Comparison of ENCODE assay signal across 1 cellular context in the genomic region with DNA sequence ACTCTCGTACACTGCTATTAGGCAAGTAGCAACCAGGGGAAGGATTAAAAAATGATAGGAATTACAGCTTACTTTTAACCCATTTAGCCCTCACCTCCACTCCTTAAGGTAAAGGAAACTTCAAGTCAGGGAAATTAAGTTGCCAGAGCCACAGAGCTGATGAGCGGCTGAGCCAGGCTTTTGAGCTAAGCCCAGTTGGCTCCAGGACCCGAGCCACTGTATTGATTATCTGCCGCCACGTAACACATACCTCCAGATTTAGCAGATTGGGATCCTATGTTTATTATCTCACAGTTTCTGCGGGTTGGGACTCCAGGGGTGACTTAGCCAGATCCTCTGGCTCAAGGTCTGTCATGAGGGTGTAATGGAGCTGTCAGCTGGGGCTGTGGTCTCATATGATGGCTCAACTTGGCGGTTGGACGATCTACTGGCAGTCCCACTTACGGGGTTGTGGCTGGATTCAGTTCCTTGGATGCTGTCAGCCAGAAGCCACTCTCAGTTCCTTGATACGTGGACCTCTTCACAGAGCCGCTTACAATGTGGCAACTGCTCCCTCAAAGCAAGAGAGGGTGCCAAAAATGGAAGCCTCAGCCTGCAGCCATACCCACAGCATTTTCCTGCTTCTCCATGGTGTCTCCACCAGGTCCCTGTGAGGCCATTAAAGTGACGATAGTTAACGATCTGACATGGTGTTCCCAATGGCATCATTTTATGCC.
TF ChIP-seq lines count a peak whose summit lies in the region.

No MANE protein-coding gene starts in this region.

TF ChIP-seq in HepG2, 621 proteins besides CTCF, POLR2A, EP300 and RAD21 (continues in another document):
- TF ChIP-seq ZNF782 (CRISPR knock-in tag; IDR thresholded peaks at IDR 0.05; ENCODE audit: borderline replicate concordance) (no peak), ATF7-NPFF (CRISPR knock-in tag; IDR thresholded peaks at IDR 0.05; ENCODE audit: low read depth) (no peak), FOXJ3 (CRISPR knock-in tag; IDR thresholded peaks at IDR 0.05; ENCODE audit: borderline replicate concordance) (no peak), EED (CRISPR knock-in tag; IDR thresholded peaks at IDR 0.05) (no peak), ZNF256 (CRISPR knock-in tag; conservative IDR thresholded peaks at IDR 0.05) (no peak), KDM5B (CRISPR knock-in tag; IDR thresholded peaks at IDR 0.05; ENCODE audit: borderline replicate concordance) (0 out of 2 replicates have a peak, but pooled peaks have one; percentile 58), MEIS2 (CRISPR knock-in tag; IDR thresholded peaks at IDR 0.05) (no peak), NKX3-1 (CRISPR knock-in tag; IDR thresholded peaks at IDR 0.05) (no peak), KDM4B (CRISPR knock-in tag; IDR thresholded peaks at IDR 0.05) (no peak), ZNF24 (IDR thresholded peaks at IDR 0.05) (no peak), ZNF614 (CRISPR knock-in tag; IDR thresholded peaks at IDR 0.05; ENCODE audit: borderline replicate concordance) (no peak), ARHGAP35 (CRISPR knock-in tag; IDR thresholded peaks at IDR 0.05; ENCODE audit: borderline replicate concordance) (no peak), CCDC6 (CRISPR knock-in tag; IDR thresholded peaks at IDR 0.05) (no peak), ZBTB42 (CRISPR knock-in tag; IDR thresholded peaks at IDR 0.05) (no peak), MIXL1 (CRISPR knock-in tag; IDR thresholded peaks at IDR 0.05) (no peak), ISL2 (CRISPR knock-in tag; IDR thresholded peaks at IDR 0.05) (no peak), ZNF563 (CRISPR knock-in tag; IDR thresholded peaks at IDR 0.05) (0 out of 2 replicates have a peak, but pooled peaks have one; percentile 16), ZNF552 (CRISPR knock-in tag; IDR thresholded peaks at IDR 0.05; ENCODE audit: borderline replicate concordance) (no peak), CHD2 (IDR thresholded peaks at IDR 0.05; ENCODE audit: low read depth, low read length) (no peak), SP1 (IDR thresholded peaks at IDR 0.05) (no peak), SP1 (CRISPR knock-in tag; IDR thresholded peaks at IDR 0.05) (no peak; the same call in 1 of the 2 replicates), EZH2 (conservative IDR thresholded peaks at IDR 0.05; ENCODE audit: low read depth, low read length) (no peak), KDM2A (CRISPR knock-in tag; IDR thresholded peaks at IDR 0.05; ENCODE audit: borderline replicate concordance, low read depth) (no peak), SSRP1 (CRISPR knock-in tag; IDR thresholded peaks at IDR 0.05) (no peak), NR2F6 (IDR thresholded peaks at IDR 0.05) (no peak), NR2F6 (CRISPR knock-in tag; IDR thresholded peaks at IDR 0.05) (no peak), KLF15 (CRISPR knock-in tag; IDR thresholded peaks at IDR 0.05; ENCODE audit: borderline replicate concordance) (no peak), MBD4 (IDR thresholded peaks at IDR 0.05; ENCODE audit: borderline replicate concordance, low read length) (no peak), TCF7L2 (IDR thresholded peaks at IDR 0.05; ENCODE audit: low read depth, low read length) (no peak), ZKSCAN8 (CRISPR knock-in tag; IDR thresholded peaks at IDR 0.05; ENCODE audit: borderline replicate concordance) (no peak), TP53 (CRISPR knock-in tag; conservative IDR thresholded peaks at IDR 0.05) (no peak)
- TF ChIP-seq, protein P1, sequence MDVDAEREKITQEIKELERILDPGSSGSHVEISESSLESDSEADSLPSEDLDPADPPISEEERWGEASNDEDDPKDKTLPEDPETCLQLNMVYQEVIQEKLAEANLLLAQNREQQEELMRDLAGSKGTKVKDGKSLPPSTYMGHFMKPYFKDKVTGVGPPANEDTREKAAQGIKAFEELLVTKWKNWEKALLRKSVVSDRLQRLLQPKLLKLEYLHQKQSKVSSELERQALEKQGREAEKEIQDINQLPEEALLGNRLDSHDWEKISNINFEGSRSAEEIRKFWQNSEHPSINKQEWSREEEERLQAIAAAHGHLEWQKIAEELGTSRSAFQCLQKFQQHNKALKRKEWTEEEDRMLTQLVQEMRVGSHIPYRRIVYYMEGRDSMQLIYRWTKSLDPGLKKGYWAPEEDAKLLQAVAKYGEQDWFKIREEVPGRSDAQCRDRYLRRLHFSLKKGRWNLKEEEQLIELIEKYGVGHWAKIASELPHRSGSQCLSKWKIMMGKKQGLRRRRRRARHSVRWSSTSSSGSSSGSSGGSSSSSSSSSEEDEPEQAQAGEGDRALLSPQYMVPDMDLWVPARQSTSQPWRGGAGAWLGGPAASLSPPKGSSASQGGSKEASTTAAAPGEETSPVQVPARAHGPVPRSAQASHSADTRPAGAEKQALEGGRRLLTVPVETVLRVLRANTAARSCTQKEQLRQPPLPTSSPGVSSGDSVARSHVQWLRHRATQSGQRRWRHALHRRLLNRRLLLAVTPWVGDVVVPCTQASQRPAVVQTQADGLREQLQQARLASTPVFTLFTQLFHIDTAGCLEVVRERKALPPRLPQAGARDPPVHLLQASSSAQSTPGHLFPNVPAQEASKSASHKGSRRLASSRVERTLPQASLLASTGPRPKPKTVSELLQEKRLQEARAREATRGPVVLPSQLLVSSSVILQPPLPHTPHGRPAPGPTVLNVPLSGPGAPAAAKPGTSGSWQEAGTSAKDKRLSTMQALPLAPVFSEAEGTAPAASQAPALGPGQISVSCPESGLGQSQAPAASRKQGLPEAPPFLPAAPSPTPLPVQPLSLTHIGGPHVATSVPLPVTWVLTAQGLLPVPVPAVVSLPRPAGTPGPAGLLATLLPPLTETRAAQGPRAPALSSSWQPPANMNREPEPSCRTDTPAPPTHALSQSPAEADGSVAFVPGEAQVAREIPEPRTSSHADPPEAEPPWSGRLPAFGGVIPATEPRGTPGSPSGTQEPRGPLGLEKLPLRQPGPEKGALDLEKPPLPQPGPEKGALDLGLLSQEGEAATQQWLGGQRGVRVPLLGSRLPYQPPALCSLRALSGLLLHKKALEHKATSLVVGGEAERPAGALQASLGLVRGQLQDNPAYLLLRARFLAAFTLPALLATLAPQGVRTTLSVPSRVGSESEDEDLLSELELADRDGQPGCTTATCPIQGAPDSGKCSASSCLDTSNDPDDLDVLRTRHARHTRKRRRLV (CRISPR knock-in tag; IDR thresholded peaks at IDR 0.05), result no peak
- TF ChIP-seq, protein P2, sequence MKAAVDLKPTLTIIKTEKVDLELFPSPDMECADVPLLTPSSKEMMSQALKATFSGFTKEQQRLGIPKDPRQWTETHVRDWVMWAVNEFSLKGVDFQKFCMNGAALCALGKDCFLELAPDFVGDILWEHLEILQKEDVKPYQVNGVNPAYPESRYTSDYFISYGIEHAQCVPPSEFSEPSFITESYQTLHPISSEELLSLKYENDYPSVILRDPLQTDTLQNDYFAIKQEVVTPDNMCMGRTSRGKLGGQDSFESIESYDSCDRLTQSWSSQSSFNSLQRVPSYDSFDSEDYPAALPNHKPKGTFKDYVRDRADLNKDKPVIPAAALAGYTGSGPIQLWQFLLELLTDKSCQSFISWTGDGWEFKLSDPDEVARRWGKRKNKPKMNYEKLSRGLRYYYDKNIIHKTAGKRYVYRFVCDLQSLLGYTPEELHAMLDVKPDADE (CRISPR knock-in tag; IDR thresholded peaks at IDR 0.05), result no peak
- TF ChIP-seq, protein P3, sequence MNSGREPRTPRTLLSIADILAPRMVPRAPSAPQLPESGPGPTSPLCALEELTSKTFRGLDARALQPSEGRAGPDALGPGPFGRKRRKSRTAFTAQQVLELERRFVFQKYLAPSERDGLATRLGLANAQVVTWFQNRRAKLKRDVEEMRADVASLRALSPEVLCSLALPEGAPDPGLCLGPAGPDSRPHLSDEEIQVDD (CRISPR knock-in tag; IDR thresholded peaks at IDR 0.05; ENCODE audit: borderline replicate concordance), result no peak
- TF ChIP-seq, protein P4, sequence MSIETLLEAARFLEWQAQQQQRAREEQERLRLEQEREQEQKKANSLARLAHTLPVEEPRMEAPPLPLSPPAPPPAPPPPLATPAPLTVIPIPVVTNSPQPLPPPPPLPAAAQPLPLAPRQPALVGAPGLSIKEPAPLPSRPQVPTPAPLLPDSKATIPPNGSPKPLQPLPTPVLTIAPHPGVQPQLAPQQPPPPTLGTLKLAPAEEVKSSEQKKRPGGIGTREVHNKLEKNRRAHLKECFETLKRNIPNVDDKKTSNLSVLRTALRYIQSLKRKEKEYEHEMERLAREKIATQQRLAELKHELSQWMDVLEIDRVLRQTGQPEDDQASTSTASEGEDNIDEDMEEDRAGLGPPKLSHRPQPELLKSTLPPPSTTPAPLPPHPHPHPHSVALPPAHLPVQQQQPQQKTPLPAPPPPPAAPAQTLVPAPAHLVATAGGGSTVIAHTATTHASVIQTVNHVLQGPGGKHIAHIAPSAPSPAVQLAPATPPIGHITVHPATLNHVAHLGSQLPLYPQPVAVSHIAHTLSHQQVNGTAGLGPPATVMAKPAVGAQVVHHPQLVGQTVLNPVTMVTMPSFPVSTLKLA (IDR thresholded peaks at IDR 0.05), result no peak
- TF ChIP-seq, protein P5, sequence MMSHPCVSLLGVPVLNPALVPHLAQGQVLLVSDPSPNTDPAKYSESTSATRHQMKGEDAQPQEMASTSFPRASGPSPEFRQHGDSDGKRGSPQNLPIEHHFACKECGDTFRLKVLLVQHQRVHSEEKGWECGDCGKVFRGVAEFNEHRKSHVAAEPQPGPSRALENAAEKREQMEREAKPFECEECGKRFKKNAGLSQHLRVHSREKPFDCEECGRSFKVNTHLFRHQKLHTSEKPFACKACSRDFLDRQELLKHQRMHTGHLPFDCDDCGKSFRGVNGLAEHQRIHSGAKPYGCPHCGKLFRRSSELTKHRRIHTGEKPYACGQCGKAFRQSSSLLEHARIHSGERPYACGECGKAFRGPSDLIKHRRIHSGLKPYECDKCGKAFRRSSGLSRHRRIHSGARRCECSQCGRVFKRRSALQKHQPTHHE (CRISPR knock-in tag; IDR thresholded peaks at IDR 0.05; ENCODE audit: borderline replicate concordance), result no peak
- TF ChIP-seq, protein P6, sequence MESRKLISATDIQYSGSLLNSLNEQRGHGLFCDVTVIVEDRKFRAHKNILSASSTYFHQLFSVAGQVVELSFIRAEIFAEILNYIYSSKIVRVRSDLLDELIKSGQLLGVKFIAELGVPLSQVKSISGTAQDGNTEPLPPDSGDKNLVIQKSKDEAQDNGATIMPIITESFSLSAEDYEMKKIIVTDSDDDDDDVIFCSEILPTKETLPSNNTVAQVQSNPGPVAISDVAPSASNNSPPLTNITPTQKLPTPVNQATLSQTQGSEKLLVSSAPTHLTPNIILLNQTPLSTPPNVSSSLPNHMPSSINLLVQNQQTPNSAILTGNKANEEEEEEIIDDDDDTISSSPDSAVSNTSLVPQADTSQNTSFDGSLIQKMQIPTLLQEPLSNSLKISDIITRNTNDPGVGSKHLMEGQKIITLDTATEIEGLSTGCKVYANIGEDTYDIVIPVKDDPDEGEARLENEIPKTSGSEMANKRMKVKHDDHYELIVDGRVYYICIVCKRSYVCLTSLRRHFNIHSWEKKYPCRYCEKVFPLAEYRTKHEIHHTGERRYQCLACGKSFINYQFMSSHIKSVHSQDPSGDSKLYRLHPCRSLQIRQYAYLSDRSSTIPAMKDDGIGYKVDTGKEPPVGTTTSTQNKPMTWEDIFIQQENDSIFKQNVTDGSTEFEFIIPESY (CRISPR knock-in tag; IDR thresholded peaks at IDR 0.05), result peak; percentile 65
- TF ChIP-seq, protein P7, sequence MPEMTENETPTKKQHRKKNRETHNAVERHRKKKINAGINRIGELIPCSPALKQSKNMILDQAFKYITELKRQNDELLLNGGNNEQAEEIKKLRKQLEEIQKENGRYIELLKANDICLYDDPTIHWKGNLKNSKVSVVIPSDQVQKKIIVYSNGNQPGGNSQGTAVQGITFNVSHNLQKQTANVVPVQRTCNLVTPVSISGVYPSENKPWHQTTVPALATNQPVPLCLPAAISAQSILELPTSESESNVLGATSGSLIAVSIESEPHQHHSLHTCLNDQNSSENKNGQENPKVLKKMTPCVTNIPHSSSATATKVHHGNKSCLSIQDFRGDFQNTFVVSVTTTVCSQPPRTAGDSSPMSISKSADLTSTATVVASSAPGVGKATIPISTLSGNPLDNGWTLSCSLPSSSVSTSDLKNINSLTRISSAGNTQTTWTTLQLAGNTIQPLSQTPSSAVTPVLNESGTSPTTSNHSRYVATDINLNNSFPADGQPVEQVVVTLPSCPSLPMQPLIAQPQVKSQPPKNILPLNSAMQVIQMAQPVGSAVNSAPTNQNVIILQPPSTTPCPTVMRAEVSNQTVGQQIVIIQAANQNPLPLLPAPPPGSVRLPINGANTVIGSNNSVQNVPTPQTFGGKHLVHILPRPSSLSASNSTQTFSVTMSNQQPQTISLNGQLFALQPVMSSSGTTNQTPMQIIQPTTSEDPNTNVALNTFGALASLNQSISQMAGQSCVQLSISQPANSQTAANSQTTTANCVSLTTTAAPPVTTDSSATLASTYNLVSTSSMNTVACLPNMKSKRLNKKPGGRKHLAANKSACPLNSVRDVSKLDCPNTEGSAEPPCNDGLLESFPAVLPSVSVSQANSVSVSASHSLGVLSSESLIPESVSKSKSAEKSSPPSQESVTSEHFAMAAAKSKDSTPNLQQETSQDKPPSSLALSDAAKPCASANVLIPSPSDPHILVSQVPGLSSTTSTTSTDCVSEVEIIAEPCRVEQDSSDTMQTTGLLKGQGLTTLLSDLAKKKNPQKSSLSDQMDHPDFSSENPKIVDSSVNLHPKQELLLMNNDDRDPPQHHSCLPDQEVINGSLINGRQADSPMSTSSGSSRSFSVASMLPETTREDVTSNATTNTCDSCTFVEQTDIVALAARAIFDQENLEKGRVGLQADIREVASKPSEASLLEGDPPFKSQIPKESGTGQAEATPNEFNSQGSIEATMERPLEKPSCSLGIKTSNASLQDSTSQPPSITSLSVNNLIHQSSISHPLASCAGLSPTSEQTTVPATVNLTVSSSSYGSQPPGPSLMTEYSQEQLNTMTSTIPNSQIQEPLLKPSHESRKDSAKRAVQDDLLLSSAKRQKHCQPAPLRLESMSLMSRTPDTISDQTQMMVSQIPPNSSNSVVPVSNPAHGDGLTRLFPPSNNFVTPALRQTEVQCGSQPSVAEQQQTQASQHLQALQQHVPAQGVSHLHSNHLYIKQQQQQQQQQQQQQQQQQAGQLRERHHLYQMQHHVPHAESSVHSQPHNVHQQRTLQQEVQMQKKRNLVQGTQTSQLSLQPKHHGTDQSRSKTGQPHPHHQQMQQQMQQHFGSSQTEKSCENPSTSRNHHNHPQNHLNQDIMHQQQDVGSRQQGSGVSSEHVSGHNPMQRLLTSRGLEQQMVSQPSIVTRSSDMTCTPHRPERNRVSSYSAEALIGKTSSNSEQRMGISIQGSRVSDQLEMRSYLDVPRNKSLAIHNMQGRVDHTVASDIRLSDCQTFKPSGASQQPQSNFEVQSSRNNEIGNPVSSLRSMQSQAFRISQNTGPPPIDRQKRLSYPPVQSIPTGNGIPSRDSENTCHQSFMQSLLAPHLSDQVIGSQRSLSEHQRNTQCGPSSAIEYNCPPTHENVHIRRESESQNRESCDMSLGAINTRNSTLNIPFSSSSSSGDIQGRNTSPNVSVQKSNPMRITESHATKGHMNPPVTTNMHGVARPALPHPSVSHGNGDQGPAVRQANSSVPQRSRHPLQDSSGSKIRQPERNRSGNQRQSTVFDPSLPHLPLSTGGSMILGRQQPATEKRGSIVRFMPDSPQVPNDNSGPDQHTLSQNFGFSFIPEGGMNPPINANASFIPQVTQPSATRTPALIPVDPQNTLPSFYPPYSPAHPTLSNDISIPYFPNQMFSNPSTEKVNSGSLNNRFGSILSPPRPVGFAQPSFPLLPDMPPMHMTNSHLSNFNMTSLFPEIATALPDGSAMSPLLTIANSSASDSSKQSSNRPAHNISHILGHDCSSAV (CRISPR knock-in tag; IDR thresholded peaks at IDR 0.05; ENCODE audit: borderline replicate concordance), result no peak
